29 cellular contexts compared by ENCODE assay signal in the genomic region with DNA sequence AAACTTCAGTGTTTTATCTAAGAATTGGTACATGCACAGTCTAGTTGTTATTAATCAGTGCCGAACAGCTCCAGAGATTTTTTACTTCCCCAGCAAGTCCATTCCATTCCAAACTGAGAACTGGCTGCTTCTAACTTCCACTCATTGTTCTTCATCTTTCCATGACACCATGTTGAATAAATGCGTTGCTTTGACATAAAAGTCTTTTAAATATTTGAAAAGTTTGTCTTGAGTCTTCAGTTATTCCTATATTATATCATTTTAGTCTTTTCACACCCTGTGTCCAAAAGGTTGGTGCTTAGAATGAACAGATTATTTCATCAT.
"Had no signal": no experiment of that assay in that cellular context is flagged by ENCODE, and none has a peak within 500 bp of the region (broad histone marks: within the 10 kb centered on the region; RNA-seq: fewer than 3 reads in every experiment).

No MANE protein-coding gene starts in this region.

- H3K4me2 ChIP-seq: neural progenitor cell had no signal

- H3K27me3 Mint-ChIP-seq: central memory CD8-positive, alpha-beta T cell; dendritic cell treated with granulocyte-macrophage colony-stimulating factor and Interleukin-4, amounts not matched to agents 40 ng/mL and 50 ng/mL, for 4 days; naive B cell; progenitor cell of endocrine pancreas; type B pancreatic cell had no signal

- H3K4me1 ChIP-seq: colonic mucosa, neural progenitor cell had no signal

- H3K9me3 Mint-ChIP-seq: central memory CD8-positive, alpha-beta T cell; dendritic cell treated with granulocyte-macrophage colony-stimulating factor and Interleukin-4, amounts not matched to agents 40 ng/mL and 50 ng/mL, for 4 days; immature natural killer cell; naive B cell; nephron; neural progenitor cell; stimulated activated effector memory CD8-positive, alpha-beta T cell treated with anti-CD3 and anti-CD28 coated beads, Interleukin-12 subunit alpha, Interleukin-12 subunit beta, amount 100 ng/mL, for 72 hours had no signal

- H3K27ac Mint-ChIP-seq: dendritic cell treated with granulocyte-macrophage colony-stimulating factor and Interleukin-4, amounts not matched to agents 40 ng/mL and 50 ng/mL, for 4 days; mesothelial cell of epicardium; naive B cell; neural progenitor cell; progenitor cell of endocrine pancreas; stimulated activated effector memory CD8-positive, alpha-beta T cell treated with anti-CD3 and anti-CD28 coated beads, Interleukin-12 subunit alpha, Interleukin-12 subunit beta, amount 100 ng/mL, for 72 hours; type B pancreatic cell had no signal

- H3K4me3 Mint-ChIP-seq: central memory CD8-positive, alpha-beta T cell; dendritic cell treated with granulocyte-macrophage colony-stimulating factor and Interleukin-4, amounts not matched to agents 40 ng/mL and 50 ng/mL, for 4 days; immature natural killer cell; mesothelial cell of epicardium; naive B cell; nephron; neural progenitor cell; stimulated activated effector memory CD8-positive, alpha-beta T cell treated with anti-CD3 and anti-CD28 coated beads, Interleukin-12 subunit alpha, Interleukin-12 subunit beta, amount 100 ng/mL, for 72 hours; type B pancreatic cell had no signal

- H2AFZ ChIP-seq: neural progenitor cell, parathyroid adenoma had no signal

- H3K27me3 ChIP-seq: colonic mucosa, esophagus muscularis mucosa, foreskin keratinocyte, sigmoid colon, testis, tibial artery had no signal

- H3K27ac ChIP-seq: colonic mucosa, foreskin keratinocyte, neural progenitor cell, parathyroid adenoma had no signal

- H3K9me3 ChIP-seq: colonic mucosa, esophagus muscularis mucosa, mucosa of descending colon, sigmoid colon, testis, tibial artery had no signal

- H3K9ac ChIP-seq: neural progenitor cell, parathyroid adenoma had no signal

- H3K36me3 ChIP-seq: colonic mucosa, esophagus muscularis mucosa, neural progenitor cell, sigmoid colon, tibial artery had no signal

- H3K36me3 Mint-ChIP-seq: mesothelial cell of epicardium; neural progenitor cell; stimulated activated effector memory CD8-positive, alpha-beta T cell treated with anti-CD3 and anti-CD28 coated beads, Interleukin-12 subunit alpha, Interleukin-12 subunit beta, amount 100 ng/mL, for 72 hours had no signal

- H3K79me2 ChIP-seq: parathyroid adenoma had no signal

- DNase-seq: colonic mucosa; foreskin keratinocyte; glutamatergic neuron; hypothalamus; immature natural killer cell; islet precursor cell; kidney glomerular epithelial cell; mesenchymal stem cell; mucosa of descending colon; naive B cell; right cardiac atrium; sigmoid colon; stimulated activated CD4-positive, alpha-beta T cell treated with anti-CD3 and anti-CD28 coated beads, Interleukin-2, amount 100 ng/mL, for 24 hours; stimulated activated CD4-positive, alpha-beta T cell treated with anti-CD3 and anti-CD28 coated beads, Interleukin-4, amount 100 ng/mL, for 24 hours; stimulated activated naive CD4-positive, alpha-beta T cell treated with Interleukin-2 at 50 U/mL for 16 hours; substantia nigra; testis; tibial artery had no signal

- ATAC-seq: foreskin keratinocyte; mucosa of descending colon; stimulated activated effector memory CD8-positive, alpha-beta T cell treated with anti-CD3 and anti-CD28 coated beads, Interleukin-12 subunit alpha, Interleukin-12 subunit beta, amount 100 ng/mL, for 72 hours had no signal

- H3K4me3 ChIP-seq: colonic mucosa, esophagus muscularis mucosa, lung, mucosa of descending colon, neural progenitor cell, sigmoid colon, testis, tibial artery had no signal
